In the genomic region with DNA sequence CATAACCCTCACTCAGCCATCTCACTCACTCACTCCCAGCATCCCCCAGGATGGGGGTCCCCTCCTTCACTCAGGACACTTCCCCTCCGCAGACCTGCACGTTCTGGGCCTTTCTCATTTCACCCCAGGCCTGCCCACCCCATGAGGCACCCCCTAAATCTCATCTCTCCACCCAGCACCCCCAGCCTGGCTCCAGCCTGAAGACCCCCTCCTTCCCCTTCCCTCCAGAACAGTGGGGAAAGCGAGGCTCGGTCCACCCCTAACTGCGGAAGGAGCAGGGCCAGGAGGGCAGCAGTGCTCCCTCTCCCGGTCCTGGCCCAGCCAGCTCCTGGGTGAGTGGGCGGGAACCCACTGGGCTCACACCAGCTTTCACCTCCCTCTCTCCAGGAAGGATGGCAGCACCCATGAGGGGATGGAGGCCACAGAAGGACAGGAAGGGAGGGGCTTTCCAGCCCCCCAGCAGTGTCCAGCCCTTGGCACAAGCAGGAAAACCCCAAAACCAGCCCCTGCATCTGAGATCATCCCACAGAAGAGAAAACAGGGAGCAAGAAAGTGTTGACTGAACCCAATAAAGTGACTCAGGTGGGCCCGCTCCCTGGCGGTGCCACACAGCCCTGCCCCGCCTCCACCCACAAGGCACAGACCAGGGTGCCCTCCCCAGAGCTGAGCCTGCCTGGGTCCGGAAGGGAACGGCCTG, we compare ENCODE assay signal across 17 cellular contexts. TPM values are rescaled to one million over a fixed set of nuclear protein-coding genes. Genes with fewer than 3 reads are reported as not detected.
A peak's percentile ranks its signal among the peaks of the same experiment; 100 is the strongest.
DNase-seq lines count a peak whose midpoint lies in the region; ATAC-seq, FAIRE-seq and TF ChIP-seq lines count a peak whose summit lies in the region.
"Had no signal": no experiment of that assay in that cellular context is flagged by ENCODE, and none has a peak within 500 bp of the region (broad histone marks: within the 10 kb centered on the region; RNA-seq: fewer than 3 reads in every experiment).

No MANE protein-coding gene starts in this region.

- H3K9me2 ChIP-seq in OCI-LY7 (ENCODE audit: insufficient read depth, low read length) = no peaks in the 10 kb centered on the region

- H3K4me1 Mint-ChIP-seq in CD14-positive monocyte = no peaks in the 10 kb centered on the region
- no peaks in the 10 kb centered on the region for H3K4me1 Mint-ChIP-seq in stimulated activated effector memory CD8-positive, alpha-beta T cell treated with anti-CD3 and anti-CD28 coated beads, Interleukin-12 subunit alpha, Interleukin-12 subunit beta, amount 100 ng/mL, for 72 hours
- H3K4me1 Mint-ChIP-seq: activated CD4-positive, alpha-beta memory T cell treated with anti-CD3 and anti-CD28 coated beads, Interleukin-2, amount 10 ng/mL, durations not matched to agents 7 days and 5 days had no signal

- no peaks in the 10 kb centered on the region for H3K9me3 ChIP-seq in OCI-LY7 (ENCODE audit: low read length)
- H3K9me3 ChIP-seq in endothelial cell of umbilical vein (replicated peaks; ENCODE audit: control insufficient read depth, insufficient read depth, low read length) = no peaks in the 10 kb centered on the region
- H3K9me3 ChIP-seq: BLaER1, colonic mucosa, SJSA1, thoracic aorta had no signal

- H3K9me3 Mint-ChIP-seq in CD14-positive monocyte = no peaks in the 10 kb centered on the region
- no peaks in the 10 kb centered on the region for H3K9me3 Mint-ChIP-seq in stimulated activated effector memory CD8-positive, alpha-beta T cell treated with anti-CD3 and anti-CD28 coated beads, Interleukin-12 subunit alpha, Interleukin-12 subunit beta, amount 100 ng/mL, for 72 hours
- H3K9me3 Mint-ChIP-seq: activated CD4-positive, alpha-beta memory T cell treated with anti-CD3 and anti-CD28 coated beads, Interleukin-2, amount 10 ng/mL, durations not matched to agents 7 days and 5 days; activated T-helper 2 cell treated with anti-CD3 and anti-CD28 coated beads, Interferon-gamma antibody, Interleukin-2, Interleukin-4, amounts not matched to agents 10 μg/mL and 5 μg/mL and 100 μg/mL, durations not matched to agents 14 hours and 24 hours and 36 hours had no signal

- H3K27ac Mint-ChIP-seq in CD14-positive monocyte = peak overlapping the region in 4 of 7 donors; percentile 13 to 82 (median 52)
- H3K27ac Mint-ChIP-seq in stimulated activated effector memory CD8-positive, alpha-beta T cell treated with anti-CD3 and anti-CD28 coated beads, Interleukin-12 subunit alpha, Interleukin-12 subunit beta, amount 100 ng/mL, for 72 hours = peak overlapping the region; percentile 52
- H3K27ac Mint-ChIP-seq: activated CD4-positive, alpha-beta memory T cell treated with anti-CD3 and anti-CD28 coated beads, Interleukin-2, amount 10 ng/mL, durations not matched to agents 7 days and 5 days; activated T-helper 2 cell treated with anti-CD3 and anti-CD28 coated beads, Interferon-gamma antibody, Interleukin-2, Interleukin-4, amounts not matched to agents 10 μg/mL and 5 μg/mL and 100 μg/mL, durations not matched to agents 14 hours and 24 hours and 36 hours had no signal

- DNase-seq in CD14-positive monocyte (ENCODE audit: low spot score) (no peak), OCI-LY7 (ENCODE audit: low spot score) (no peak), endothelial cell of umbilical vein (ENCODE audit: low read depth, low spot score) (no peak), GM12892 (ENCODE audit: insufficient read length) (no peak), GM12891 (ENCODE audit: insufficient read length, low spot score) (no peak), erythroblast (lab: John Stamatoyannopoulos, UW) (no peak)
- no peak for DNase-seq in stimulated activated effector memory CD8-positive, alpha-beta T cell treated with anti-CD3 and anti-CD28 coated beads, Interleukin-12 subunit alpha, Interleukin-12 subunit beta, amount 100 ng/mL, for 72 hours (ENCODE audit: low spot score in 2 of 2)
- no peak for DNase-seq in activated CD4-positive, alpha-beta T cell treated with anti-CD3 and anti-CD28 coated beads, Interleukin-2, amount 50 U/mL, for 48 hours
- DNase-seq: colonic mucosa, left colon had no signal

- CTCF ChIA-PET in OCI-LY7 (lab: Charles Lee; ENCODE audit: unreplicated experiment) (no interaction called here), endothelial cell of umbilical vein (lab: Charles Lee) (interaction anchor here (0.9 to 4.6 kb wide), 3 partner anchors 73 to 228 kb away, joined by 3 to 96 read pairs (median 13); partner anchors contain the start of gene TOR2A)

- no peaks in the 10 kb centered on the region for H4K20me1 ChIP-seq in OCI-LY7 (ENCODE audit: insufficient read depth, low read length)
- H4K20me1 ChIP-seq in endothelial cell of umbilical vein (replicated peaks; ENCODE audit: control insufficient read depth, extremely low read depth, insufficient read depth, low read length) = no peaks in the 10 kb centered on the region
- H4K20me1 ChIP-seq: BLaER1 had no signal

- no peaks in the 10 kb centered on the region for H3K36me3 ChIP-seq in OCI-LY7 (ENCODE audit: insufficient read depth, low read length)
- peaks cover 19 to 40% of the 10 kb centered on the region in 2 experiments for H3K36me3 ChIP-seq in endothelial cell of umbilical vein (ENCODE audit: control insufficient read depth in 2 of 2, extremely low read depth in 1 of 2, insufficient read depth in 2 of 2, low read length in 2 of 2)

- TF ChIP-seq CTCF in CD14-positive monocyte (IDR thresholded peaks at IDR 0.05) (peak; percentile 9), OCI-LY7 (conservative IDR thresholded peaks at IDR 0.05; ENCODE audit: low read length) (peak; percentile 32; the same call in 1 of the 2 replicates), endothelial cell of umbilical vein (IDR thresholded peaks at IDR 0.05; ENCODE audit: extremely low read depth in 1 of 2, insufficient read depth in 1 of 2, low read depth in 1 of 2, low read length in 2 of 2) (no peak)

- BruUV-seq in OCI-LY7 (replicated peaks; lab: Mats Ljungman, UMichigan) (no TSS peak), endothelial cell of umbilical vein (replicated peaks; lab: Mats Ljungman, UMichigan) (TSS peak; percentile 39)

- no peak for ATAC-seq in stimulated activated effector memory CD8-positive, alpha-beta T cell treated with anti-CD3 and anti-CD28 coated beads, Interleukin-12 subunit alpha, Interleukin-12 subunit beta, amount 100 ng/mL, for 72 hours

- peaks cover 46 to 85% of the 10 kb centered on the region in 2 donors for H3K36me3 Mint-ChIP-seq in CD14-positive monocyte
- peaks cover 15% of the 10 kb centered on the region for H3K36me3 Mint-ChIP-seq in stimulated activated effector memory CD8-positive, alpha-beta T cell treated with anti-CD3 and anti-CD28 coated beads, Interleukin-12 subunit alpha, Interleukin-12 subunit beta, amount 100 ng/mL, for 72 hours

- H3K4me2 ChIP-seq in OCI-LY7 (ENCODE audit: low read length) (no peak overlapping the region), endothelial cell of umbilical vein (ENCODE audit: insufficient read depth, low read length) (no peak overlapping the region)
- H3K4me2 ChIP-seq: BLaER1, hepatocyte had no signal

- no peaks in the 10 kb centered on the region for H3K9me1 ChIP-seq in endothelial cell of umbilical vein (replicated peaks; ENCODE audit: control insufficient read depth, extremely low read depth, insufficient read depth, low read length)

- no peak overlapping the region for H3K9ac ChIP-seq in endothelial cell of umbilical vein (replicated peaks; ENCODE audit: extremely low read depth, insufficient read depth, low read length)
- H3K9ac ChIP-seq: BLaER1 had no signal

- intact Hi-C loops in CD14-positive monocyte (cut with micrococcal nuclease) (loop anchor here in 1 of 2 donors (10.0 kb wide), 1 partner anchor 369 kb away; the partner anchor contains the start of gene AK1), OCI-LY7 (cut with micrococcal nuclease; ENCODE audit: unreplicated experiment) (loop anchor here (10.0 kb wide), 2 partner anchors 369 to 419 kb away; partner anchors contain the start of gene AK1), endothelial cell of umbilical vein (cut with micrococcal nuclease) (no loop called here)

- H3K4me3 Mint-ChIP-seq in CD14-positive monocyte = no peak overlapping the region
- H3K4me3 Mint-ChIP-seq in stimulated activated effector memory CD8-positive, alpha-beta T cell treated with anti-CD3 and anti-CD28 coated beads, Interleukin-12 subunit alpha, Interleukin-12 subunit beta, amount 100 ng/mL, for 72 hours = no peak overlapping the region
- H3K4me3 Mint-ChIP-seq: activated CD4-positive, alpha-beta memory T cell treated with anti-CD3 and anti-CD28 coated beads, Interleukin-2, amount 10 ng/mL, durations not matched to agents 7 days and 5 days had no signal

- no peaks in the 10 kb centered on the region for H3K4me1 ChIP-seq in OCI-LY7 (ENCODE audit: insufficient read depth, low read length, poor library complexity, severe bottlenecking)
- no peaks in the 10 kb centered on the region for H3K4me1 ChIP-seq in endothelial cell of umbilical vein (ENCODE audit: control insufficient read depth, extremely low read depth, insufficient read depth, low read length)
- H3K4me1 ChIP-seq: colonic mucosa had no signal

- H3K79me2 ChIP-seq in OCI-LY7 (ENCODE audit: insufficient read depth, low read depth, low read length) (no peaks in the 10 kb centered on the region), endothelial cell of umbilical vein (ENCODE audit: control insufficient read depth, insufficient read depth, low read length) (peaks cover 1% of the 10 kb centered on the region)
- H3K79me2 ChIP-seq: hepatocyte had no signal

- dilution Hi-C loops in endothelial cell of umbilical vein (cut with MboI; ENCODE audit: extremely low pct_ligation_motif_present, low sequenced_read_pairs) = no loop called here

- POLR2A ChIA-PET in OCI-LY7 (lab: Charles Lee) (no interaction called here), endothelial cell of umbilical vein (lab: Charles Lee) (no interaction called here)

- H2AFZ ChIP-seq in OCI-LY7 (ENCODE audit: low read length) (no peak overlapping the region), endothelial cell of umbilical vein (ENCODE audit: low read depth, low read length) (no peak overlapping the region)
- H2AFZ ChIP-seq: hepatocyte had no signal

- TF ChIP-seq POLR2A in endothelial cell of umbilical vein (IDR thresholded peaks at IDR 0.05; ENCODE audit: low read depth, low read length) = no peak
- no peak for TF ChIP-seq POLR2A in GM12892 (IDR thresholded peaks at IDR 0.05; ENCODE audit: low read depth, low read length)
- TF ChIP-seq POLR2A in GM12891 (IDR thresholded peaks at IDR 0.05; ENCODE audit: low read depth, low read length) = no peak
- no peak for TF ChIP-seq POLR2A in erythroblast (IDR thresholded peaks at IDR 0.05; ENCODE audit: low read length)

- H3K4me3 ChIP-seq in OCI-LY7 (ENCODE audit: low read depth, low read length, poor library complexity, severe bottlenecking) (no peak overlapping the region), endothelial cell of umbilical vein (replicated peaks in 1 of 3; ENCODE audit: insufficient read depth in 1 of 3, low read depth in 1 of 3, low read length in 3 of 3) (no peak overlapping the region)
- H3K4me3 ChIP-seq: BLaER1, colonic mucosa, hepatocyte, SJSA1, thoracic aorta had no signal

- H3K27me3 Mint-ChIP-seq in CD14-positive monocyte (ENCODE audit: low read depth in 3 of 3) = peaks cover 1 to 4% (median 3%) of the 10 kb centered on the region in 3 donors
- H3K27me3 Mint-ChIP-seq: activated CD4-positive, alpha-beta memory T cell treated with anti-CD3 and anti-CD28 coated beads, Interleukin-2, amount 10 ng/mL, durations not matched to agents 7 days and 5 days had no signal

- no peak for FAIRE-seq in endothelial cell of umbilical vein (lab: Jason Lieb, UNC)
- no peak for FAIRE-seq in GM12892 (lab: Jason Lieb, UNC)
- FAIRE-seq in GM12891 (lab: Jason Lieb, UNC) = no peak
- FAIRE-seq: TTC549 had no signal

- no peak overlapping the region for H3K27ac ChIP-seq in OCI-LY7 (ENCODE audit: low read depth, low read length, poor library complexity, severe bottlenecking)
- no peak overlapping the region for H3K27ac ChIP-seq in endothelial cell of umbilical vein (ENCODE audit: insufficient read depth, low read depth, low read length)
- H3K27ac ChIP-seq: BLaER1, colonic mucosa, hepatocyte, SJSA1 had no signal

- no peaks in the 10 kb centered on the region for H3K27me3 ChIP-seq in endothelial cell of umbilical vein (ENCODE audit: control insufficient read depth in 2 of 2, insufficient read depth in 2 of 2, low read length in 2 of 2)
- H3K27me3 ChIP-seq: BLaER1, colonic mucosa, hepatocyte, SJSA1 had no signal

RNA-seq across cellular contexts. Expression of gene LRSAM1, which starts 55.0 kb away (rescaled TPM):
- 1 to 10 TPM; 6.0 to 8.2 TPM for polyA plus RNA-seq in CD14-positive monocyte
- 13.6 and 20.8 TPM in 2 replicates for total RNA-seq in OCI-LY7 (2014; rRNA removed; shearing (Covaris generic))
- 32.2 and 34.1 TPM in 2 replicates for total RNA-seq in OCI-LY7 (2022)
- 18.5 and 18.9 TPM in 2 replicates for total RNA-seq in endothelial cell of umbilical vein
- 10.8 and 12.6 TPM in 2 replicates for polyA plus RNA-seq in endothelial cell of umbilical vein
- 6.9 and 8.6 TPM in 2 replicates for polyA plus RNA-seq in endothelial cell of umbilical vein (2011; cell fraction: cytosol; rRNA removed)
- 27.9 and 32.9 TPM in 2 replicates for polyA plus RNA-seq in endothelial cell of umbilical vein (2011; cell fraction: nucleus; rRNA removed)
- 12.9 and 18.9 TPM in 2 replicates for polyA plus RNA-seq in endothelial cell of umbilical vein (2012)
- 9.7 and 13.4 TPM in 2 replicates for polyA minus RNA-seq in endothelial cell of umbilical vein
- 6.0 TPM for polyA minus RNA-seq in endothelial cell of umbilical vein (2011; cell fraction: cytosol; rRNA and poly(A)+ RNA removed)
- 16.4 and 17.8 TPM in 2 replicates for polyA minus RNA-seq in endothelial cell of umbilical vein (2011; cell fraction: nucleus; rRNA and poly(A)+ RNA removed)
- 11.2 TPM for polyA plus RNA-seq in GM12892 (2012; ENCODE audit: missing spikeins)
- 13.1 TPM for polyA plus RNA-seq in GM12891 (2012; ENCODE audit: low read depth, missing spikeins)

RNA-seq across cellular contexts. Expression of gene RPL12, which starts 55.1 kb away (rescaled TPM):
- polyA plus RNA-seq in CD14-positive monocyte = 100 to 1,000 TPM; 417 to 490 TPM
- 1,855 and 1,868 TPM in 2 replicates for total RNA-seq in OCI-LY7 (2014; rRNA removed; shearing (Covaris generic))
- 1,622 and 1,726 TPM in 2 replicates for total RNA-seq in OCI-LY7 (2022)
- total RNA-seq in endothelial cell of umbilical vein = 1,231 and 1,361 TPM in 2 replicates
- 2,140 and 3,007 TPM in 2 replicates for polyA plus RNA-seq in endothelial cell of umbilical vein
- polyA plus RNA-seq in endothelial cell of umbilical vein (2011; cell fraction: cytosol; rRNA removed) = 2,997 and 3,263 TPM in 2 replicates
- polyA plus RNA-seq in endothelial cell of umbilical vein (2011; cell fraction: nucleus; rRNA removed) = 604 and 667 TPM in 2 replicates
- polyA plus RNA-seq in endothelial cell of umbilical vein (2012) = 1,827 and 2,215 TPM in 2 replicates
- polyA minus RNA-seq in endothelial cell of umbilical vein = 431 and 482 TPM in 2 replicates
- 1,395 TPM for polyA minus RNA-seq in endothelial cell of umbilical vein (2011; cell fraction: cytosol; rRNA and poly(A)+ RNA removed)
- 81.6 and 96.0 TPM in 2 replicates for polyA minus RNA-seq in endothelial cell of umbilical vein (2011; cell fraction: nucleus; rRNA and poly(A)+ RNA removed)
- polyA plus RNA-seq in GM12892 (2012; ENCODE audit: missing spikeins) = 4,522 TPM
- polyA plus RNA-seq in GM12891 (2012; ENCODE audit: low read depth, missing spikeins) = 4,932 TPM

Comparison
In these comparisons a context has a peak if more than half of its experiments do, and no peak if none do; other contexts are left out.
1. CTCF ChIP-seq: peak in CD14-positive monocyte (single experiment) and OCI-LY7 (single experiment); none in endothelial cell of umbilical vein (0 of 2).